ENCODE assay signal across 25 cellular contexts in the genomic region with DNA sequence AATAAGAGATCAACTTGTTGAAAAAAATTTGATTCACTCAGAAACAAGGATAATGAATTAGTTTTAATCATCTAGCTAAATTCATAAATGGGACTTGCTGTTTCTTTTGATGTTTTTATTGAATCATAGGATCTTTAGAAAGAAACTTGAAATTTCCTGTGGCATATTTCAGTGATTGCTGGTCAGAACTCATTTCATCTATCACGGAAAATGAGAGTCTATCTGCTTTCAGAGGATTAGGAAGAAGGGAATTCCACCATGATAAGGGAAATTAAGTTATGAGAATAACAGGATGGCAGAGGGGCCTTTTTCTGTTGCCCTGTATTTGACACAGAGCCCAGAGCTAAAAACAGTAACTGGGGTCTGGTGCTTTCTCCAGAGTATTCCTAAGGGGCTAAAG.
"Had no signal": no experiment of that assay in that cellular context is flagged by ENCODE, and none has a peak within 500 bp of the region (broad histone marks: within the 10 kb centered on the region; RNA-seq: fewer than 3 reads in every experiment).

No MANE protein-coding gene starts in this region.

- H3K27me3 ChIP-seq: breast epithelium, heart right ventricle, neutrophil, tibial artery had no signal

- H3K27me3 Mint-ChIP-seq: activated CD4-positive, alpha-beta T cell treated with anti-CD3 and anti-CD28 coated beads, Interleukin-2, amount 10 ng/mL, durations not matched to agents 7 days and 5 days; activated CD8-positive, alpha-beta memory T cell treated with anti-CD3 and anti-CD28 coated beads, Interleukin-2, amount 10 ng/mL, durations not matched to agents 7 days and 5 days; activated CD8-positive, alpha-beta T cell treated with anti-CD3 and anti-CD28 coated beads for 36 hours; central memory CD8-positive, alpha-beta T cell; stimulated activated naive CD8-positive, alpha-beta T cell treated with anti-CD3 and anti-CD28 coated beads, Interleukin-15, amount 100 ng/mL, for 72 hours had no signal

- H3K79me2 ChIP-seq: parathyroid adenoma had no signal

- H3K36me3 ChIP-seq: breast epithelium, lower lobe of right lung, neutrophil, WERI-Rb-1 had no signal

- ATAC-seq: activated CD8-positive, alpha-beta memory T cell treated with anti-CD3 and anti-CD28 coated beads, Interleukin-2, amount 10 ng/mL, durations not matched to agents 7 days and 5 days; activated CD8-positive, alpha-beta T cell treated with anti-CD3 and anti-CD28 coated beads for 36 hours; left colon; lower lobe of right lung; stimulated activated effector memory CD8-positive, alpha-beta T cell treated with anti-CD3 and anti-CD28 coated beads, Interleukin-12 subunit alpha, Interleukin-12 subunit beta, amount 100 ng/mL, for 72 hours; stimulated activated naive CD8-positive, alpha-beta T cell treated with anti-CD3 and anti-CD28 coated beads, Interleukin-15, amount 100 ng/mL, for 72 hours had no signal

- H3K9ac ChIP-seq: parathyroid adenoma had no signal

- FAIRE-seq: astrocyte, colon, keratinocyte had no signal

- H3K4me1 ChIP-seq: breast epithelium, lower lobe of right lung, parathyroid adenoma had no signal

- H3K9me3 ChIP-seq: breast epithelium, heart right ventricle, lower lobe of right lung, neutrophil, tibial artery had no signal

- H2AFZ ChIP-seq: parathyroid adenoma had no signal

- H3K27ac ChIP-seq: breast epithelium, heart right ventricle, lower lobe of right lung, neutrophil, parathyroid adenoma, tibial artery, WERI-Rb-1 had no signal

- H3K9me3 Mint-ChIP-seq: activated CD4-positive, alpha-beta T cell treated with anti-CD3 and anti-CD28 coated beads, Interleukin-2, amount 10 ng/mL, durations not matched to agents 7 days and 5 days; activated CD8-positive, alpha-beta T cell treated with anti-CD3 and anti-CD28 coated beads for 36 hours; central memory CD8-positive, alpha-beta T cell; nephron; stimulated activated effector memory CD8-positive, alpha-beta T cell treated with anti-CD3 and anti-CD28 coated beads, Interleukin-12 subunit alpha, Interleukin-12 subunit beta, amount 100 ng/mL, for 72 hours; stimulated activated naive CD8-positive, alpha-beta T cell treated with anti-CD3 and anti-CD28 coated beads, Interleukin-15, amount 100 ng/mL, for 72 hours had no signal

- H3K36me3 Mint-ChIP-seq: activated CD8-positive, alpha-beta memory T cell treated with anti-CD3 and anti-CD28 coated beads, Interleukin-2, amount 10 ng/mL, durations not matched to agents 7 days and 5 days; stimulated activated effector memory CD8-positive, alpha-beta T cell treated with anti-CD3 and anti-CD28 coated beads, Interleukin-12 subunit alpha, Interleukin-12 subunit beta, amount 100 ng/mL, for 72 hours had no signal

- DNase-seq: activated CD4-positive, alpha-beta T cell treated with anti-CD3 and anti-CD28 coated beads, Interleukin-2, amount 10 ng/mL, durations not matched to agents 7 days and 5 days; activated CD4-positive, CD25-positive, alpha-beta regulatory T cell treated with anti-CD3 and anti-CD28 coated beads, Interleukin-2, amount 50 U/mL, for 72 hours; activated CD8-positive, alpha-beta memory T cell treated with anti-CD3 and anti-CD28 coated beads, Interleukin-2, amount 10 ng/mL, durations not matched to agents 7 days and 5 days; activated CD8-positive, alpha-beta T cell treated with anti-CD3 and anti-CD28 coated beads for 36 hours; activated gamma-delta T cell; activated naive CD4-positive, alpha-beta T cell treated with anti-CD3 and anti-CD28 coated beads, Interleukin-2, amount 50 U/mL, for 16 hours; activated T-cell treated with anti-CD3 and anti-CD28 coated beads for 4 hours; heart right ventricle; left colon; lower lobe of right lung; right cardiac atrium; stimulated activated CD4-positive, alpha-beta T cell treated with anti-CD3 and anti-CD28 coated beads, Interleukin-1b, Interleukin-23, amount 100 ng/mL, for 48 hours; stimulated activated naive CD8-positive, alpha-beta T cell treated with anti-CD3 and anti-CD28 coated beads, Interleukin-15, amount 100 ng/mL, for 72 hours; T-helper 1 cell; tibial artery; WERI-Rb-1 had no signal

- H3K4me3 Mint-ChIP-seq: activated CD4-positive, alpha-beta T cell treated with anti-CD3 and anti-CD28 coated beads, Interleukin-2, amount 10 ng/mL, durations not matched to agents 7 days and 5 days; activated CD8-positive, alpha-beta memory T cell treated with anti-CD3 and anti-CD28 coated beads, Interleukin-2, amount 10 ng/mL, durations not matched to agents 7 days and 5 days; activated CD8-positive, alpha-beta T cell treated with anti-CD3 and anti-CD28 coated beads for 36 hours; central memory CD8-positive, alpha-beta T cell; nephron; stimulated activated effector memory CD8-positive, alpha-beta T cell treated with anti-CD3 and anti-CD28 coated beads, Interleukin-12 subunit alpha, Interleukin-12 subunit beta, amount 100 ng/mL, for 72 hours; stimulated activated naive CD8-positive, alpha-beta T cell treated with anti-CD3 and anti-CD28 coated beads, Interleukin-15, amount 100 ng/mL, for 72 hours had no signal

- H3K4me3 ChIP-seq: breast epithelium, heart right ventricle, lower lobe of right lung, tibial artery had no signal

- H3K27ac Mint-ChIP-seq: activated CD4-positive, alpha-beta T cell treated with anti-CD3 and anti-CD28 coated beads, Interleukin-2, amount 10 ng/mL, durations not matched to agents 7 days and 5 days; activated CD8-positive, alpha-beta memory T cell treated with anti-CD3 and anti-CD28 coated beads, Interleukin-2, amount 10 ng/mL, durations not matched to agents 7 days and 5 days; activated CD8-positive, alpha-beta T cell treated with anti-CD3 and anti-CD28 coated beads for 36 hours; stimulated activated effector memory CD8-positive, alpha-beta T cell treated with anti-CD3 and anti-CD28 coated beads, Interleukin-12 subunit alpha, Interleukin-12 subunit beta, amount 100 ng/mL, for 72 hours; stimulated activated naive CD8-positive, alpha-beta T cell treated with anti-CD3 and anti-CD28 coated beads, Interleukin-15, amount 100 ng/mL, for 72 hours had no signal

- H3K4me1 Mint-ChIP-seq: activated CD4-positive, alpha-beta T cell treated with anti-CD3 and anti-CD28 coated beads, Interleukin-2, amount 10 ng/mL, durations not matched to agents 7 days and 5 days; activated CD8-positive, alpha-beta memory T cell treated with anti-CD3 and anti-CD28 coated beads, Interleukin-2, amount 10 ng/mL, durations not matched to agents 7 days and 5 days; central memory CD8-positive, alpha-beta T cell; stimulated activated effector memory CD8-positive, alpha-beta T cell treated with anti-CD3 and anti-CD28 coated beads, Interleukin-12 subunit alpha, Interleukin-12 subunit beta, amount 100 ng/mL, for 72 hours; stimulated activated naive CD8-positive, alpha-beta T cell treated with anti-CD3 and anti-CD28 coated beads, Interleukin-15, amount 100 ng/mL, for 72 hours had no signal
